ENCODE assay signal across 20 cellular contexts in genomic region chr18:63291278-63291677, GRCh38. TPM values are rescaled to one million over a fixed set of nuclear protein-coding genes. Genes with fewer than 3 reads are reported as not detected.
DNase-seq lines count a peak whose midpoint lies in the region; ATAC-seq and TF ChIP-seq lines count a peak whose summit lies in the region.
"Had no signal": no experiment of that assay in that cellular context is flagged by ENCODE, and none has a peak within 500 bp of the region (broad histone marks: within the 10 kb centered on the region; RNA-seq: fewer than 3 reads in every experiment).

No MANE protein-coding gene starts in this region.

- no peak overlapping the region for H3K27ac ChIP-seq in CD4-positive, alpha-beta T cell (ENCODE audit: low read depth, low read length)
- H3K27ac ChIP-seq in naive thymus-derived CD4-positive, alpha-beta T cell (ENCODE audit: low read depth, low read length) = peak overlapping the region; percentile 60
- H3K27ac ChIP-seq: A549, body of pancreas, GM23248, neutrophil had no signal

- H3K4me3 ChIP-seq in naive thymus-derived CD4-positive, alpha-beta T cell (ENCODE audit: low read length) = no peak overlapping the region
- H3K4me3 ChIP-seq: A549, body of pancreas, GM23248 had no signal

- TF ChIP-seq CTCF in CD4-positive, alpha-beta T cell (IDR thresholded peaks at IDR 0.05) = no peak
- no peak for TF ChIP-seq CTCF in activated CD8-positive, alpha-beta T cell treated with anti-CD3 and anti-CD28 coated beads for 36 hours (IDR thresholded peaks at IDR 0.05)

- CTCF ChIA-PET in CD4-positive, alpha-beta T cell (lab: Charles Lee) = interaction anchor here (0.7 to 2.1 kb wide), 3 partner anchors 10 to 95 kb away, joined by 3 to 8 read pairs (median 4); partner anchors contain the start of gene BCL2
- CTCF ChIA-PET in activated CD8-positive, alpha-beta T cell treated with anti-CD3 and anti-CD28 coated beads for 36 hours (lab: Charles Lee) = interaction anchor here (1.1 to 1.9 kb wide), 2 partner anchors 23 to 27 kb away, joined by 4 to 7 read pairs; no protein-coding TSS in a partner anchor
- CTCF ChIA-PET in naive thymus-derived CD4-positive, alpha-beta T cell (lab: Charles Lee) = interaction anchor here (0.9 to 5.1 kb wide), 2 partner anchors 27 to 129 kb away, joined by 3 to 27 read pairs; partner anchors contain the start of gene BCL2

- H3K27me3 ChIP-seq in CD4-positive, alpha-beta T cell (ENCODE audit: control insufficient read depth, insufficient read depth, low read length) = no peaks in the 10 kb centered on the region
- H3K27me3 ChIP-seq in naive thymus-derived CD4-positive, alpha-beta T cell (ENCODE audit: control insufficient read depth in 2 of 2, insufficient read depth in 2 of 2, low read length in 2 of 2) = no peaks in the 10 kb centered on the region
- H3K27me3 ChIP-seq: body of pancreas, neutrophil had no signal

- peaks cover 57% of the 10 kb centered on the region for H3K36me3 Mint-ChIP-seq in activated CD4-positive, alpha-beta T cell treated with anti-CD3 and anti-CD28 coated beads, Interleukin-2, amount 10 ng/mL, durations not matched to agents 24 days and 14 days (ENCODE audit: low read depth)
- peaks cover 39% of the 10 kb centered on the region for H3K36me3 Mint-ChIP-seq in CD4-positive, alpha-beta T cell (ENCODE audit: low read depth)
- H3K36me3 Mint-ChIP-seq in activated CD8-positive, alpha-beta T cell treated with anti-CD3 and anti-CD28 coated beads for 36 hours (ENCODE audit: low read depth) = peaks cover 59% of the 10 kb centered on the region
- H3K36me3 Mint-ChIP-seq in naive thymus-derived CD4-positive, alpha-beta T cell = peaks cover 10 to 56% (median 36%) of the 10 kb centered on the region in 5 donors

- peak overlapping the region; percentile 88 for H3K27ac Mint-ChIP-seq in activated CD4-positive, alpha-beta T cell treated with anti-CD3 and anti-CD28 coated beads, Interleukin-2, amount 10 ng/mL, durations not matched to agents 24 days and 14 days
- no peak overlapping the region for H3K27ac Mint-ChIP-seq in CD4-positive, alpha-beta T cell
- peak overlapping the region; percentile 86 for H3K27ac Mint-ChIP-seq in activated CD8-positive, alpha-beta T cell treated with anti-CD3 and anti-CD28 coated beads for 36 hours
- H3K27ac Mint-ChIP-seq in naive thymus-derived CD4-positive, alpha-beta T cell = peak overlapping the region in 4 of 9 donors; percentile 74 to 95 (median 88)
- H3K27ac Mint-ChIP-seq: type B pancreatic cell had no signal

- no peaks in the 10 kb centered on the region for H3K9me3 ChIP-seq in CD4-positive, alpha-beta T cell (ENCODE audit: control insufficient read depth, low read length)
- H3K9me3 ChIP-seq in naive thymus-derived CD4-positive, alpha-beta T cell (ENCODE audit: control insufficient read depth in 2 of 3, low read length in 3 of 3) = no peaks in the 10 kb centered on the region
- H3K9me3 ChIP-seq: A549, body of pancreas, neutrophil had no signal

- ATAC-seq in CD4-positive, alpha-beta T cell (ENCODE audit: poor library complexity) = peak; percentile 15
- ATAC-seq in activated CD8-positive, alpha-beta T cell treated with anti-CD3 and anti-CD28 coated beads for 36 hours = peak; percentile 36
- ATAC-seq in naive thymus-derived CD4-positive, alpha-beta T cell = no peak
- ATAC-seq in GM21381 (IDR thresholded peaks at IDR 0.05; ENCODE audit: unreplicated experiment) = no peak
- ATAC-seq in HG02981 (IDR thresholded peaks at IDR 0.05; ENCODE audit: unreplicated experiment) = no peak
- ATAC-seq: A549, body of pancreas had no signal

- peaks cover 63 to 69% of the 10 kb centered on the region in 2 donors for H3K4me1 ChIP-seq in naive thymus-derived CD4-positive, alpha-beta T cell (ENCODE audit: control insufficient read depth in 2 of 2, insufficient read depth in 2 of 2, low read length in 2 of 2)
- H3K4me1 ChIP-seq: A549, body of pancreas had no signal

- DNase-seq in activated CD4-positive, alpha-beta T cell treated with anti-CD3 and anti-CD28 coated beads, Interleukin-2, amount 10 ng/mL, durations not matched to agents 24 days and 14 days = no peak
- DNase-seq in activated CD4-positive, alpha-beta T cell treated with anti-CD3 and anti-CD28 coated beads, Interleukin-2, amount 50 U/mL, for 1 hour = no peak
- no peak for DNase-seq in CD4-positive, alpha-beta T cell
- no peak for DNase-seq in activated CD8-positive, alpha-beta T cell treated with anti-CD3 and anti-CD28 coated beads for 36 hours
- DNase-seq in naive thymus-derived CD4-positive, alpha-beta T cell = peak in 1 of 9 donors; percentile 8
- no peak for DNase-seq in HPDE6-E6E7 (ENCODE audit: extremely low spot score)
- DNase-seq: body of pancreas, C1 segment of cervical spinal cord, cortex of kidney, GM23248, left cardiac atrium, midbrain, MM.1S, NCI-H226, retina had no signal

- POLR2A ChIA-PET in CD4-positive, alpha-beta T cell (lab: Charles Lee) = interaction anchor here (1.4 to 3.5 kb wide), 3 partner anchors 9 to 59 kb away, joined by 3 to 21 read pairs (median 5); partner anchors contain the start of gene BCL2
- POLR2A ChIA-PET in activated CD8-positive, alpha-beta T cell treated with anti-CD3 and anti-CD28 coated beads for 36 hours (lab: Charles Lee) = interaction anchor here (0.7 to 2.4 kb wide), 3 partner anchors 9 to 45 kb away, joined by 3 to 6 read pairs (median 3); no protein-coding TSS in a partner anchor
- POLR2A ChIA-PET in naive thymus-derived CD4-positive, alpha-beta T cell (lab: Charles Lee) = interaction anchor here (0.7 to 6.3 kb wide), 12 partner anchors 9 to 136 kb away, joined by 3 to 44 read pairs (median 4); no protein-coding TSS in a partner anchor

- no peaks in the 10 kb centered on the region for H3K9me3 Mint-ChIP-seq in activated CD4-positive, alpha-beta T cell treated with anti-CD3 and anti-CD28 coated beads, Interleukin-2, amount 10 ng/mL, durations not matched to agents 24 days and 14 days
- no peaks in the 10 kb centered on the region for H3K9me3 Mint-ChIP-seq in CD4-positive, alpha-beta T cell
- no peaks in the 10 kb centered on the region for H3K9me3 Mint-ChIP-seq in activated CD8-positive, alpha-beta T cell treated with anti-CD3 and anti-CD28 coated beads for 36 hours
- H3K9me3 Mint-ChIP-seq in naive thymus-derived CD4-positive, alpha-beta T cell = peaks cover 0 to 2% (median 0%) of the 10 kb centered on the region in 11 donors
- H3K9me3 Mint-ChIP-seq: type B pancreatic cell had no signal

- H3K36me3 ChIP-seq in naive thymus-derived CD4-positive, alpha-beta T cell (ENCODE audit: control insufficient read depth in 2 of 3, insufficient read depth in 3 of 3, low read length in 3 of 3) = peaks cover 0 to 6% (median 5%) of the 10 kb centered on the region in 3 experiments
- H3K36me3 ChIP-seq: neutrophil had no signal

- no peaks in the 10 kb centered on the region for H3K27me3 Mint-ChIP-seq in activated CD4-positive, alpha-beta T cell treated with anti-CD3 and anti-CD28 coated beads, Interleukin-2, amount 10 ng/mL, durations not matched to agents 24 days and 14 days
- no peaks in the 10 kb centered on the region for H3K27me3 Mint-ChIP-seq in CD4-positive, alpha-beta T cell
- H3K27me3 Mint-ChIP-seq in activated CD8-positive, alpha-beta T cell treated with anti-CD3 and anti-CD28 coated beads for 36 hours = no peaks in the 10 kb centered on the region
- no peaks in the 10 kb centered on the region for H3K27me3 Mint-ChIP-seq in naive thymus-derived CD4-positive, alpha-beta T cell
- H3K27me3 Mint-ChIP-seq: type B pancreatic cell had no signal

- intact Hi-C loops in activated CD4-positive, alpha-beta T cell treated with anti-CD3 and anti-CD28 coated beads, Interleukin-2, amount 10 ng/mL, durations not matched to agents 24 days and 14 days (cut with micrococcal nuclease) = loop anchor here (2.0 to 5.0 kb wide), 3 partner anchors 22 to 78 kb away; no protein-coding TSS in a partner anchor
- intact Hi-C loops in CD4-positive, alpha-beta T cell (cut with DNase I, micrococcal nuclease) = loop anchor here in 1 of 2 experiments (5.0 kb wide), 1 partner anchor 39 kb away; no protein-coding TSS in a partner anchor
- intact Hi-C loops in activated CD8-positive, alpha-beta T cell treated with anti-CD3 and anti-CD28 coated beads for 36 hours (cut with micrococcal nuclease) = no loop called here
- intact Hi-C loops in naive thymus-derived CD4-positive, alpha-beta T cell (cut with micrococcal nuclease) = loop anchor here (1.0 to 5.0 kb wide), 5 partner anchors 9 to 34 kb away; no protein-coding TSS in a partner anchor

- H3K4me3 Mint-ChIP-seq in activated CD4-positive, alpha-beta T cell treated with anti-CD3 and anti-CD28 coated beads, Interleukin-2, amount 10 ng/mL, durations not matched to agents 24 days and 14 days = peak overlapping the region; percentile 57
- peak overlapping the region; percentile 82 for H3K4me3 Mint-ChIP-seq in CD4-positive, alpha-beta T cell
- peak overlapping the region; percentile 35 for H3K4me3 Mint-ChIP-seq in activated CD8-positive, alpha-beta T cell treated with anti-CD3 and anti-CD28 coated beads for 36 hours
- peak overlapping the region in 5 of 10 donors; percentile 62 to 88 (median 85) for H3K4me3 Mint-ChIP-seq in naive thymus-derived CD4-positive, alpha-beta T cell
- H3K4me3 Mint-ChIP-seq: type B pancreatic cell had no signal

- peaks cover 58% of the 10 kb centered on the region for H3K4me1 Mint-ChIP-seq in activated CD4-positive, alpha-beta T cell treated with anti-CD3 and anti-CD28 coated beads, Interleukin-2, amount 10 ng/mL, durations not matched to agents 24 days and 14 days
- peaks cover 10% of the 10 kb centered on the region for H3K4me1 Mint-ChIP-seq in CD4-positive, alpha-beta T cell (ENCODE audit: low read depth)
- peaks cover 55% of the 10 kb centered on the region for H3K4me1 Mint-ChIP-seq in activated CD8-positive, alpha-beta T cell treated with anti-CD3 and anti-CD28 coated beads for 36 hours (ENCODE audit: low read depth)
- peaks cover 10 to 58% (median 10%) of the 10 kb centered on the region in 7 donors for H3K4me1 Mint-ChIP-seq in naive thymus-derived CD4-positive, alpha-beta T cell

RNA-seq across cellular contexts. Expression of gene BCL2, which starts 28.3 kb away (rescaled TPM):
- 80.5 and 81.3 TPM in 2 replicates for total RNA-seq in activated CD4-positive, alpha-beta T cell treated with anti-CD3 and anti-CD28 coated beads, Interleukin-2, amount 10 ng/mL, durations not matched to agents 24 days and 14 days
- 10 to 100 TPM; 40.1 to 40.3 TPM for total RNA-seq in CD4-positive, alpha-beta T cell
- total RNA-seq in activated CD8-positive, alpha-beta T cell treated with anti-CD3 and anti-CD28 coated beads for 36 hours = 100 to 1,000 TPM; 104 to 107 TPM
- 100 to 1,000 TPM in 3 of 5 experiments, 10 to 100 TPM in 2; 38.3 to 154 (median 126) TPM for total RNA-seq in naive thymus-derived CD4-positive, alpha-beta T cell
- 10 to 100 TPM; 32.7 to 39.6 TPM for polyA plus RNA-seq in naive thymus-derived CD4-positive, alpha-beta T cell

Comparison
In these comparisons a context has a peak if more than half of its experiments do, and no peak if none do; other contexts are left out.
1. ATAC-seq: peak in CD4-positive, alpha-beta T cell (single experiment) and activated CD8-positive, alpha-beta T cell treated with anti-CD3 and anti-CD28 coated beads for 36 hours (single experiment); none in naive thymus-derived CD4-positive, alpha-beta T cell (single experiment), GM21381 (single experiment) and HG02981 (single experiment).